ENCODE assay signal across 20 cellular contexts in the genomic region with DNA sequence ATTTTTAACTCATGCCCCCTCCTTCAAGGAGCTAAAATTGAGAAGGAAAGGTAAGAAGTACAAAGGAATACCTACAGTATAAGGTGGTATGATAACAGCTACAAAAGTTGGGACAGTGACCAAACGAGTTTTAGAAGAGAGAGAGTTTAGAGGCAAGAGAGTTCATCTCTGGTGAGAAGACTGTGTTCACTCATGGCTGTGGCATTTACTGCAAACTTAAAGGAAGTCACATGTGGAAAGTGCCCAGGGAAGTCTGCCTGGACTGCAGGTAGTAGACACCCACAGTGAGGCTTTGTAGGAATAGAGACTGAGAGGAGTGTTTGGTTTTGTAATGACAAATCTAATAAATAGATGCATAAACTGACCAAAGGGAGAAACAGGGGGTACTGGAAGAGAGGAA.
DNase-seq lines count a peak whose midpoint lies in the region; ATAC-seq, FAIRE-seq and TF ChIP-seq lines count a peak whose summit lies in the region.
"Had no signal": no experiment of that assay in that cellular context is flagged by ENCODE, and none has a peak within 500 bp of the region (broad histone marks: within the 10 kb centered on the region; RNA-seq: fewer than 3 reads in every experiment).

No MANE protein-coding gene starts in this region.

- H3K27me3 Mint-ChIP-seq in activated CD4-positive, alpha-beta memory T cell treated with anti-CD3 and anti-CD28 coated beads for 36 hours: no peaks in the 10 kb centered on the region
- no peaks in the 10 kb centered on the region for H3K27me3 Mint-ChIP-seq in activated CD4-positive, alpha-beta memory T cell treated with anti-CD3 and anti-CD28 coated beads, Interleukin-2, amount 10 ng/mL, durations not matched to agents 7 days and 5 days
- H3K27me3 Mint-ChIP-seq in stimulated activated naive CD8-positive, alpha-beta T cell treated with anti-CD3 and anti-CD28 coated beads, Interleukin-15, amount 100 ng/mL, for 72 hours: no peaks in the 10 kb centered on the region

- H3K4me3 Mint-ChIP-seq in activated CD4-positive, alpha-beta memory T cell treated with anti-CD3 and anti-CD28 coated beads for 36 hours: no peak overlapping the region
- H3K4me3 Mint-ChIP-seq in activated CD4-positive, alpha-beta memory T cell treated with anti-CD3 and anti-CD28 coated beads, Interleukin-2, amount 10 ng/mL, durations not matched to agents 7 days and 5 days: no peak overlapping the region
- no peak overlapping the region for H3K4me3 Mint-ChIP-seq in stimulated activated naive CD8-positive, alpha-beta T cell treated with anti-CD3 and anti-CD28 coated beads, Interleukin-15, amount 100 ng/mL, for 72 hours

- TF ChIP-seq EP300 in HepG2 (IDR thresholded peaks at IDR 0.05; ENCODE audit: low read depth in 2 of 2, low read length in 2 of 2) (no peak), HepG2 (CRISPR knock-in tag; IDR thresholded peaks at IDR 0.05; ENCODE audit: borderline replicate concordance) (no peak)

- no peaks in the 10 kb centered on the region for H3K79me2 ChIP-seq in HepG2 (ENCODE audit: insufficient read depth, low read length)

- no peak for FAIRE-seq in HepG2 (lab: Jason Lieb, UNC)
- FAIRE-seq: A204.1 had no signal

- H3K4me3 ChIP-seq in RWPE2 (ENCODE audit: severe bottlenecking) (no peak overlapping the region), HepG2 (replicated peaks in 1 of 3; ENCODE audit: insufficient read depth in 1 of 3, low read depth in 2 of 3, low read length in 3 of 3) (no peak overlapping the region)
- H3K4me3 ChIP-seq: heart left ventricle, SK-N-MC, thyroid gland had no signal

- peaks cover 1% of the 10 kb centered on the region for H3K36me3 Mint-ChIP-seq in activated CD4-positive, alpha-beta memory T cell treated with anti-CD3 and anti-CD28 coated beads for 36 hours
- peaks cover under 1% of the 10 kb centered on the region for H3K36me3 Mint-ChIP-seq in activated CD4-positive, alpha-beta memory T cell treated with anti-CD3 and anti-CD28 coated beads, Interleukin-2, amount 10 ng/mL, durations not matched to agents 7 days and 5 days (ENCODE audit: low read depth)

- POLR2A ChIA-PET in activated CD4-positive, alpha-beta memory T cell treated with anti-CD3 and anti-CD28 coated beads for 36 hours (lab: Charles Lee): interaction anchor here (0.7 kb wide), 1 partner anchor 18 kb away, joined by 3 read pairs; no protein-coding TSS in a partner anchor
- POLR2A ChIA-PET in activated CD4-positive, alpha-beta memory T cell treated with anti-CD3 and anti-CD28 coated beads, Interleukin-2, amount 10 ng/mL, durations not matched to agents 7 days and 5 days (lab: Charles Lee): no interaction called here
- POLR2A ChIA-PET in HepG2 (lab: Yijun Ruan, JAX): no interaction called here

- H3K9me3 Mint-ChIP-seq in activated CD4-positive, alpha-beta memory T cell treated with anti-CD3 and anti-CD28 coated beads for 36 hours: no peaks in the 10 kb centered on the region
- no peaks in the 10 kb centered on the region for H3K9me3 Mint-ChIP-seq in activated CD4-positive, alpha-beta memory T cell treated with anti-CD3 and anti-CD28 coated beads, Interleukin-2, amount 10 ng/mL, durations not matched to agents 7 days and 5 days
- H3K9me3 Mint-ChIP-seq in stimulated activated naive CD8-positive, alpha-beta T cell treated with anti-CD3 and anti-CD28 coated beads, Interleukin-15, amount 100 ng/mL, for 72 hours: no peaks in the 10 kb centered on the region

- H2AFZ ChIP-seq in HepG2 (ENCODE audit: low read length): no peak overlapping the region

- no peak overlapping the region for H3K4me2 ChIP-seq in HepG2 (ENCODE audit: low read depth, low read length)

- no TSS peak for BruUV-seq in HepG2 (replicated peaks; lab: Mats Ljungman, UMichigan)

- H3K27ac ChIP-seq in RWPE2 (ENCODE audit: poor library complexity, severe bottlenecking) (peak overlapping the region; percentile 10), epithelial cell of prostate (peak overlapping the region; percentile 38), HepG2 (ENCODE audit: extremely low read length, insufficient read depth, low read length) (no peak overlapping the region)
- H3K27ac ChIP-seq: brain microvascular endothelial cell, C4-2B, SK-N-MC, thyroid gland had no signal

- TF ChIP-seq CTCF in RWPE2 (IDR thresholded peaks at IDR 0.05; ENCODE audit: poor library complexity, severe bottlenecking) (no peak), HepG2 (CRISPR knock-in tag; IDR thresholded peaks at IDR 0.05) (no peak)

- WGBS in HepG2 (ENCODE audit: low lambda C conversion rate): 0% methylated on average over 1 of the region's 1 CpG

- H3K27me3 ChIP-seq in RWPE2 (ENCODE audit: insufficient read depth, poor library complexity, severe bottlenecking): no peaks in the 10 kb centered on the region
- H3K27me3 ChIP-seq in HepG2 (ENCODE audit: control insufficient read depth in 1 of 2, insufficient read depth in 2 of 2, low read length in 2 of 2): no peaks in the 10 kb centered on the region
- H3K27me3 ChIP-seq: brain microvascular endothelial cell, heart left ventricle, thyroid gland had no signal

- peaks cover 22% of the 10 kb centered on the region for H3K36me3 ChIP-seq in RWPE2 (ENCODE audit: low read depth)
- H3K36me3 ChIP-seq in HepG2 (replicated peaks in 1 of 2; ENCODE audit: control insufficient read depth in 1 of 2, insufficient read depth in 2 of 2, low read length in 2 of 2): no peaks in the 10 kb centered on the region
- H3K36me3 ChIP-seq: brain microvascular endothelial cell, thyroid gland had no signal

- TF ChIP-seq POLR2A in HepG2 (IDR thresholded peaks at IDR 0.05; ENCODE audit: insufficient read depth in 1 of 2, low read depth in 2 of 2, low read length in 2 of 2): no peak

- in situ Hi-C loops in HepG2 (cut with HindIII; ENCODE audit: extremely low pct_ligation_motif_present, low pct_unique_long_range_greater_than_20kb): loop anchor here (10.0 kb wide), 1 partner anchor 715 kb away; a partner anchor contains a TSS

- H4K20me1 ChIP-seq in HepG2 (ENCODE audit: insufficient read depth, low read length): no peaks in the 10 kb centered on the region

- peaks cover 26% of the 10 kb centered on the region for H3K4me1 Mint-ChIP-seq in activated CD4-positive, alpha-beta memory T cell treated with anti-CD3 and anti-CD28 coated beads for 36 hours (ENCODE audit: low read depth)
- H3K4me1 Mint-ChIP-seq in activated CD4-positive, alpha-beta memory T cell treated with anti-CD3 and anti-CD28 coated beads, Interleukin-2, amount 10 ng/mL, durations not matched to agents 7 days and 5 days: peaks cover 7% of the 10 kb centered on the region
- H3K4me1 Mint-ChIP-seq in stimulated activated naive CD8-positive, alpha-beta T cell treated with anti-CD3 and anti-CD28 coated beads, Interleukin-15, amount 100 ng/mL, for 72 hours: peaks cover 10% of the 10 kb centered on the region

- H3K9me3 ChIP-seq in RWPE2 (ENCODE audit: severe bottlenecking): no peaks in the 10 kb centered on the region
- H3K9me3 ChIP-seq in HepG2 (ENCODE audit: low read length): no peaks in the 10 kb centered on the region
- H3K9me3 ChIP-seq: heart left ventricle, thyroid gland had no signal

- DNase-seq in activated CD4-positive, alpha-beta memory T cell treated with anti-CD3 and anti-CD28 coated beads for 36 hours: no peak
- DNase-seq in activated CD4-positive, alpha-beta memory T cell treated with anti-CD3 and anti-CD28 coated beads, Interleukin-2, amount 10 ng/mL, durations not matched to agents 7 days and 5 days: no peak
- DNase-seq in RWPE2 (ENCODE audit: low spot score) (no peak), epithelial cell of prostate (ENCODE audit: low read depth, low spot score) (peak; percentile 14), HepG2 (ENCODE audit: low spot score) (no peak), Ammon's horn (ENCODE audit: low spot score) (no peak)
- no peak for DNase-seq in stimulated activated naive CD8-positive, alpha-beta T cell treated with anti-CD3 and anti-CD28 coated beads, Interleukin-15, amount 100 ng/mL, for 72 hours
- DNase-seq: activated CD4-positive, alpha-beta T cell treated with anti-CD3 and anti-CD28 coated beads, Interleukin-2, amount 50 U/mL, for 4 hours; activated effector memory CD4-positive, alpha-beta T cell treated with Interleukin-2 at 50 U/mL for 16 hours; brain microvascular endothelial cell; DMS79 treated with DMSO at 0.1 percent for 48 hours; heart left ventricle; NCI-H2029 treated with DMSO at 0.1 percent for 48 hours; NCI-H524 treated with DMSO at 0.1 percent for 48 hours; thyroid gland had no signal

- CTCF ChIA-PET in activated CD4-positive, alpha-beta memory T cell treated with anti-CD3 and anti-CD28 coated beads for 36 hours (lab: Charles Lee): no interaction called here
- CTCF ChIA-PET in activated CD4-positive, alpha-beta memory T cell treated with anti-CD3 and anti-CD28 coated beads, Interleukin-2, amount 10 ng/mL, durations not matched to agents 7 days and 5 days (lab: Charles Lee): no interaction called here
- CTCF ChIA-PET in HepG2 (lab: Yijun Ruan, JAX; ENCODE audit: low intra/inter-chr PET ratio, low total read pairs): no interaction called here

- no peak overlapping the region for H3K9ac ChIP-seq in HepG2 (ENCODE audit: insufficient read depth, low read depth, low read length)

- no peak for TF ChIP-seq RAD21 in HepG2 (CRISPR knock-in tag; IDR thresholded peaks at IDR 0.05)

- intact Hi-C loops in activated CD4-positive, alpha-beta memory T cell treated with anti-CD3 and anti-CD28 coated beads for 36 hours (cut with micrococcal nuclease): loop anchor here (5.0 to 10.0 kb wide), 4 partner anchors 152 to 825 kb away; no protein-coding TSS in a partner anchor
- intact Hi-C loops in HepG2 (cut with micrococcal nuclease; ENCODE audit: unreplicated experiment): loop anchor here (5.0 kb wide), 1 partner anchor 222 kb away; no protein-coding TSS in a partner anchor

- H3K4me1 ChIP-seq in RWPE2 (ENCODE audit: insufficient read depth, poor library complexity, severe bottlenecking) (no peaks in the 10 kb centered on the region), HepG2 (ENCODE audit: insufficient read depth, low read length) (no peaks in the 10 kb centered on the region)

- peak; percentile 52; the same call in 1 of the 3 replicates for ATAC-seq in RWPE2 (ENCODE audit: low read depth)
- peak; percentile 7 for ATAC-seq in stimulated activated naive CD8-positive, alpha-beta T cell treated with anti-CD3 and anti-CD28 coated beads, Interleukin-15, amount 100 ng/mL, for 72 hours
- no peak for ATAC-seq in HG02884 (IDR thresholded peaks at IDR 0.05; ENCODE audit: unreplicated experiment)
- no peak for ATAC-seq in HepG2
- ATAC-seq: sciatic nerve had no signal

- H3K27ac Mint-ChIP-seq in activated CD4-positive, alpha-beta memory T cell treated with anti-CD3 and anti-CD28 coated beads for 36 hours: peak overlapping the region; percentile 74
- H3K27ac Mint-ChIP-seq in activated CD4-positive, alpha-beta memory T cell treated with anti-CD3 and anti-CD28 coated beads, Interleukin-2, amount 10 ng/mL, durations not matched to agents 7 days and 5 days: no peak overlapping the region
- H3K27ac Mint-ChIP-seq in stimulated activated naive CD8-positive, alpha-beta T cell treated with anti-CD3 and anti-CD28 coated beads, Interleukin-15, amount 100 ng/mL, for 72 hours: peak overlapping the region in 1 of 2 donors; percentile 32

TF ChIP-seq in HepG2, 621 proteins besides CTCF, POLR2A, EP300 and RAD21 (continues in another document):
- no peak for TF ChIP-seq ZFP36L1 (CRISPR knock-in tag; IDR thresholded peaks at IDR 0.05)
- no peak for TF ChIP-seq ZNF337 (CRISPR knock-in tag; IDR thresholded peaks at IDR 0.05; ENCODE audit: borderline replicate concordance, low read depth)
- TF ChIP-seq ELF1 (CRISPR knock-in tag; IDR thresholded peaks at IDR 0.05): no peak
- no peak for TF ChIP-seq HOXA5 (CRISPR knock-in tag; IDR thresholded peaks at IDR 0.05)

Comparison
In these comparisons a context has a peak if more than half of its experiments do, and no peak if none do; other contexts are left out.
1. ATAC-seq: peak in RWPE2 (single experiment) and stimulated activated naive CD8-positive, alpha-beta T cell treated with anti-CD3 and anti-CD28 coated beads, Interleukin-15, amount 100 ng/mL, for 72 hours (single experiment); none in HG02884 (single experiment) and HepG2 (single experiment).